7 cellular contexts compared by ENCODE assay signal in the genomic region with DNA sequence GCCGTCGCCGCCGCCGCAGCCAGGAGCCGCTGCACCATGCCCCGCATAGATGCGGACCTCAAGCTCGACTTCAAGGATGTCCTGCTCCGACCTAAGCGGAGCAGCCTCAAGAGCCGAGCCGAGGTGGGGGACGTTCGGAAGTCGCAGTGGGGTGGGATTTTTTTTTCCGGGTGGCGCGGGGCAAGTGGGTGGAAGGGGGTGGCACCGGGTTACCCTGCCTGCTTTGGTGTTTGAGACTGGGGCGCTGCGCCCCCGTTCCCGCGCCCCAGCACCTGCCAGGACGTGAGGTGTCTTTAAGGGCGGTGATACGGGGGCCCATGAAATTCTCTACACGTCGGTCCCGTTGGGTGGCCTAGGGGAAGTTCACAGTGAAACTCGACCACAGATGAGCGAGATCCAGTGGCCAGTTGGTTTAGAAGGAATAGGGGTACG. TPM values are rescaled to one million over a fixed set of nuclear protein-coding genes. Genes with fewer than 3 reads are reported as not detected.
DNase-seq lines count a peak whose midpoint lies in the region; ATAC-seq and TF ChIP-seq lines count a peak whose summit lies in the region.

No MANE protein-coding gene starts in this region.

- peak overlapping the region; percentile 93 for H2AFZ ChIP-seq in mammary epithelial cell (ENCODE audit: low read depth, low read length)

- no TSS peak for BruUV-seq in mammary epithelial cell (replicated peaks; lab: Mats Ljungman, UMichigan)

- H3K4me3 ChIP-seq in mammary epithelial cell (replicated peaks in 1 of 3; ENCODE audit: insufficient read depth in 1 of 3, low read depth in 2 of 3, low read length in 3 of 3): peak overlapping the region; percentile 49 to 55 (median 54)

- no peaks in the 10 kb centered on the region for H4K20me1 ChIP-seq in mammary epithelial cell (ENCODE audit: insufficient read depth, low read length)

- H3K4me2 ChIP-seq in mammary epithelial cell (ENCODE audit: insufficient read depth, low read depth, low read length): peak overlapping the region; percentile 99

- TF ChIP-seq CTCF in mammary epithelial cell (conservative IDR thresholded peaks at IDR 0.05 in 1 of 2, IDR thresholded peaks at IDR 0.05 in 1 of 2; ENCODE audit: extremely low read depth in 1 of 2, insufficient read depth in 1 of 2, low read depth in 1 of 2, low read length in 2 of 2): no peak

- dilution Hi-C loops in mammary epithelial cell (cut with HindIII; ENCODE audit: low sequenced_read_pairs): no loop called here

- CTCF ChIA-PET in mammary epithelial cell (lab: Charles Lee; ENCODE audit: low non-redundant PET): no interaction called here

- H3K4me1 ChIP-seq in mammary epithelial cell (ENCODE audit: insufficient read depth, low read length): peaks cover 28% of the 10 kb centered on the region

- no peak overlapping the region for H3K27ac ChIP-seq in mammary epithelial cell (ENCODE audit: insufficient read depth, low read depth, low read length)

- no peaks in the 10 kb centered on the region for H3K9me3 Mint-ChIP-seq in memory B cell

- H3K36me3 Mint-ChIP-seq in memory B cell: no peaks in the 10 kb centered on the region

- WGBS in mammary epithelial cell (ENCODE audit: low coverage, missing lambda C conversion rate): 3% methylated on average over 10 of the region's 34 CpGs

- no peak for DNase-seq in mammary epithelial cell
- no peak for DNase-seq in memory B cell (ENCODE audit: low spot score in 2 of 2)
- no peak for DNase-seq in mucosa of gallbladder (ENCODE audit: low spot score)
- DNase-seq in NCI-H2196 (lab: John Stamatoyannopoulos, UW; ENCODE audit: unreplicated experiment): no peak
- DNase-seq in NCI-H1694 treated with DMSO at 0.1 percent for 48 hours (lab: John Stamatoyannopoulos, UW): no peak

- no peaks in the 10 kb centered on the region for H3K9me3 ChIP-seq in mammary epithelial cell (replicated peaks; ENCODE audit: insufficient read depth, low read length)

- peak overlapping the region; percentile 71 for H3K27ac Mint-ChIP-seq in memory B cell

- intact Hi-C loops in mammary epithelial cell (cut with micrococcal nuclease): no loop called here

- in situ Hi-C loops in mammary epithelial cell (cut with MboI; ENCODE audit: low sequenced_read_pairs in 2 of 2): no loop called here

- no peaks in the 10 kb centered on the region for H3K36me3 ChIP-seq in mammary epithelial cell (ENCODE audit: insufficient read depth, low read length)

- H3K27me3 ChIP-seq in mammary epithelial cell (ENCODE audit: insufficient read depth, low read length): no peaks in the 10 kb centered on the region

- ATAC-seq in GM19452 (IDR thresholded peaks at IDR 0.05; ENCODE audit: unreplicated experiment): peak; percentile 17
- peak; percentile 13 for ATAC-seq in HG03460 (IDR thresholded peaks at IDR 0.05; ENCODE audit: unreplicated experiment)
- peak; percentile 37 for ATAC-seq in memory B cell (ENCODE audit: low read depth)

- peak overlapping the region; percentile 15 for H3K9ac ChIP-seq in mammary epithelial cell (ENCODE audit: insufficient read depth, low read length)

- peak overlapping the region; percentile 96 for H3K4me3 Mint-ChIP-seq in memory B cell

- H3K79me2 ChIP-seq in mammary epithelial cell (ENCODE audit: insufficient read depth, low read length): no peaks in the 10 kb centered on the region

- peaks cover 12% of the 10 kb centered on the region for H3K27me3 Mint-ChIP-seq in memory B cell

- peaks cover 26% of the 10 kb centered on the region for H3K4me1 Mint-ChIP-seq in memory B cell

RNA-seq across cellular contexts. Expression of gene GMPR, which starts 0.3 kb away (rescaled TPM):
- under 1 TPM; 0.45 to 0.83 TPM for total RNA-seq in mammary epithelial cell
- polyA plus RNA-seq in mammary epithelial cell: 3.2 TPM
- 15.0 TPM for polyA minus RNA-seq in mammary epithelial cell
- 10.4 TPM for total RNA-seq in mucosa of gallbladder
